16 cellular contexts compared by ENCODE assay signal in the genomic region with DNA sequence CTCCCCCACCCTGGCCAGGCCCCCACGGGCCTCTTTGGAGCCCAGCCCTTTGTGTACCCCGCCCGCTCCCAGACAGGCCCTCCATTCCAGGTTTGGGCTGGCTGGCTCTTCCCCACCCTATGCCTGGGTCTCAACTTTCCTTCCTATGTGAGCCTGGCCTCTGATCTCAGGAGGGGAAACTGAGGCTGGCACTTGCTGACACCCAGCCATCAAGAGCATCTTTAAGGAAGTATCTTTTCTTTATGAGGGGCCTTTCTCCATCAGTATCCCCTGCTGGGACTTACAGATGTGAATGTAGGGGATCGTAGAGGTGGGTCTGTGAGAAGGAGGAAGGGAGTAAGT. TPM values are rescaled to one million over a fixed set of nuclear protein-coding genes. Genes with fewer than 3 reads are reported as not detected.
DNase-seq lines count a peak whose midpoint lies in the region; TF ChIP-seq lines count a peak whose summit lies in the region.
"Had no signal": no experiment of that assay in that cellular context is flagged by ENCODE, and none has a peak within 500 bp of the region (broad histone marks: within the 10 kb centered on the region; RNA-seq: fewer than 3 reads in every experiment).

No MANE protein-coding gene starts in this region.

- H3K4me1 Mint-ChIP-seq in Calu3 (ENCODE audit: low read depth, unreplicated experiment) (peaks cover 90% of the 10 kb centered on the region), progenitor cell of endocrine pancreas (ENCODE audit: low read depth) (peaks cover 31% of the 10 kb centered on the region)
- H3K4me1 Mint-ChIP-seq in CD4-positive, alpha-beta memory T cell = no peaks in the 10 kb centered on the region

- H3K9me3 Mint-ChIP-seq in Calu3 (ENCODE audit: low read depth, unreplicated experiment) (no peaks in the 10 kb centered on the region), progenitor cell of endocrine pancreas (ENCODE audit: low read depth) (no peaks in the 10 kb centered on the region)
- H3K9me3 Mint-ChIP-seq in CD4-positive, alpha-beta memory T cell = no peaks in the 10 kb centered on the region
- H3K9me3 Mint-ChIP-seq: activated CD4-positive, alpha-beta memory T cell treated with anti-CD3 and anti-CD28 coated beads, Interleukin-2, amount 10 ng/mL, durations not matched to agents 7 days and 5 days had no signal

- intact Hi-C loops in Calu3 (cut with micrococcal nuclease; ENCODE audit: unreplicated experiment) = loop anchor here (2.0 to 5.0 kb wide), 2 partner anchors 13 to 36 kb away; a partner anchor contains a TSS
- intact Hi-C loops in CD4-positive, alpha-beta memory T cell (cut with micrococcal nuclease) = no loop called here

- peak overlapping the region; percentile 77 for H3K4me3 Mint-ChIP-seq in Calu3 (ENCODE audit: low read depth, unreplicated experiment)
- H3K4me3 Mint-ChIP-seq in progenitor cell of endocrine pancreas (ENCODE audit: low read depth) = no peak overlapping the region
- H3K4me3 Mint-ChIP-seq in CD4-positive, alpha-beta memory T cell = no peak overlapping the region
- H3K4me3 Mint-ChIP-seq: activated CD4-positive, alpha-beta memory T cell treated with anti-CD3 and anti-CD28 coated beads, Interleukin-2, amount 10 ng/mL, durations not matched to agents 7 days and 5 days had no signal

- no peaks in the 10 kb centered on the region for H3K9me3 ChIP-seq in esophagus (ENCODE audit: control insufficient read depth in 2 of 2, insufficient read depth in 1 of 2, low read depth in 1 of 2, low read length in 1 of 2)
- H3K9me3 ChIP-seq in CD4-positive, alpha-beta memory T cell (ENCODE audit: control insufficient read depth in 1 of 2, low read length in 2 of 2) = no peaks in the 10 kb centered on the region
- H3K9me3 ChIP-seq: ovary had no signal

- H3K27me3 Mint-ChIP-seq in Calu3 (ENCODE audit: unreplicated experiment) (no peaks in the 10 kb centered on the region), progenitor cell of endocrine pancreas (no peaks in the 10 kb centered on the region)
- no peaks in the 10 kb centered on the region for H3K27me3 Mint-ChIP-seq in CD4-positive, alpha-beta memory T cell

- WGBS in esophagus, 2 donors = 54 to 59% methylated on average over 4 of the region's 4 CpGs

- H3K36me3 ChIP-seq in esophagus (ENCODE audit: control insufficient read depth in 2 of 2, insufficient read depth in 2 of 2, low read length in 1 of 2) = peaks cover 0 to 7% of the 10 kb centered on the region in 2 donors
- H3K36me3 ChIP-seq in CD4-positive, alpha-beta memory T cell (ENCODE audit: insufficient read depth, low read length) = no peaks in the 10 kb centered on the region
- H3K36me3 ChIP-seq: ovary had no signal

- no peak for TF ChIP-seq POLR2A in erythroblast (IDR thresholded peaks at IDR 0.05; ENCODE audit: low read length)

- POLR2A ChIA-PET in RWPE1 (lab: Yijun Ruan, JAX; ENCODE audit: low non-redundant PET) = interaction anchor here (0.5 kb wide), 1 partner anchor 40 kb away, joined by 5 read pairs; no protein-coding TSS in a partner anchor
- POLR2A ChIA-PET in CD4-positive, alpha-beta memory T cell (lab: Charles Lee; ENCODE audit: partially characterized antibody) = no interaction called here

- H3K36me3 Mint-ChIP-seq in Calu3 (ENCODE audit: insufficient read depth, unreplicated experiment) (peaks cover 81% of the 10 kb centered on the region), progenitor cell of endocrine pancreas (ENCODE audit: insufficient read depth) (no peaks in the 10 kb centered on the region)
- no peaks in the 10 kb centered on the region for H3K36me3 Mint-ChIP-seq in CD4-positive, alpha-beta memory T cell

- TF ChIP-seq CTCF in Calu3 (IDR thresholded peaks at IDR 0.05; ENCODE audit: unreplicated experiment) = no peak
- TF ChIP-seq CTCF in RWPE1 (conservative IDR thresholded peaks at IDR 0.05; ENCODE audit: low read depth) = no peak
- TF ChIP-seq CTCF in progenitor cell of endocrine pancreas (IDR thresholded peaks at IDR 0.05; ENCODE audit: unreplicated experiment) = no peak

- H3K27me3 ChIP-seq in esophagus (ENCODE audit: control insufficient read depth in 1 of 2, insufficient read depth in 2 of 2, low read length in 2 of 2) = no peaks in the 10 kb centered on the region
- no peaks in the 10 kb centered on the region for H3K27me3 ChIP-seq in CD4-positive, alpha-beta memory T cell (ENCODE audit: insufficient read depth, low read length)
- H3K27me3 ChIP-seq: ovary had no signal

- H3K27ac Mint-ChIP-seq in Calu3 (ENCODE audit: unreplicated experiment) (peak overlapping the region; percentile 25), progenitor cell of endocrine pancreas (peak overlapping the region; percentile 98)
- H3K27ac Mint-ChIP-seq in CD4-positive, alpha-beta memory T cell = peak overlapping the region in 1 of 7 donors; percentile 19
- H3K27ac Mint-ChIP-seq: activated CD4-positive, alpha-beta memory T cell treated with anti-CD3 and anti-CD28 coated beads, Interleukin-2, amount 10 ng/mL, durations not matched to agents 7 days and 5 days had no signal

- CTCF ChIA-PET in Calu3 (lab: Charles Lee) (interaction anchor here (1.1 to 2.0 kb wide), 5 partner anchors 9 to 86 kb away, joined by 3 to 5 read pairs (median 4); a partner anchor contains a TSS), RWPE1 (lab: Yijun Ruan, JAX) (interaction anchor here (1.2 to 1.8 kb wide), 3 partner anchors 12 to 15 kb away, joined by 3 to 11 read pairs (median 5); a partner anchor contains a TSS)
- CTCF ChIA-PET in CD4-positive, alpha-beta memory T cell (lab: Charles Lee; ENCODE audit: partially characterized antibody) = interaction anchor here (2.4 kb wide), 1 partner anchor 13 kb away, joined by 7 read pairs; no protein-coding TSS in a partner anchor

- DNase-seq in Calu3 = no peak
- no peak for DNase-seq in RWPE1 (ENCODE audit: low spot score)
- no peak for DNase-seq in progenitor cell of endocrine pancreas (ENCODE audit: low spot score, unreplicated experiment)
- DNase-seq in CD4-positive, alpha-beta memory T cell = no peak
- DNase-seq in erythroblast (lab: John Stamatoyannopoulos, UW) = no peak
- no peak for DNase-seq in NCI-H226
- DNase-seq in Ammon's horn (ENCODE audit: low spot score) = no peak
- DNase-seq: activated CD4-positive, alpha-beta memory T cell treated with anti-CD3 and anti-CD28 coated beads, Interleukin-2, amount 10 ng/mL, durations not matched to agents 7 days and 5 days; activated effector memory CD4-positive, alpha-beta T cell treated with Interleukin-2 at 50 U/mL for 16 hours; NCI-H1930; NCI-H526 had no signal

- no TSS peak for BruUV-seq in Calu3 (replicated peaks; lab: Mats Ljungman, UMichigan)

- H3K27ac ChIP-seq in RWPE1 (peak overlapping the region; percentile 80), esophagus (ENCODE audit: low read depth in 2 of 2, low read length in 1 of 2) (peak overlapping the region; percentile 94 to 96)
- H3K27ac ChIP-seq in CD4-positive, alpha-beta memory T cell (ENCODE audit: low read depth, low read length) = no peak overlapping the region
- H3K27ac ChIP-seq: ovary had no signal

- peaks cover 6 to 16% of the 10 kb centered on the region in 2 donors for H3K4me1 ChIP-seq in esophagus (ENCODE audit: control insufficient read depth in 2 of 2, insufficient read depth in 2 of 2, low read length in 1 of 2)
- no peaks in the 10 kb centered on the region for H3K4me1 ChIP-seq in CD4-positive, alpha-beta memory T cell (ENCODE audit: insufficient read depth, low read length)

- H3K4me3 ChIP-seq in esophagus (ENCODE audit: low read depth in 1 of 2, low read length in 2 of 2) = peak overlapping the region in 1 of 2 donors; percentile 68
- no peak overlapping the region for H3K4me3 ChIP-seq in CD4-positive, alpha-beta memory T cell (ENCODE audit: low read length in 2 of 2)
- H3K4me3 ChIP-seq: ovary had no signal

RNA-seq across cellular contexts. Expression of a gene that starts 5.6 kb away (rescaled TPM):
- 24.9 and 42.4 TPM in 2 replicates for total RNA-seq in Calu3 (2022)
- polyA plus RNA-seq in esophagus = 10 to 100 TPM; 44.9 to 80.5 TPM
- 1.9 and 2.4 TPM in 2 replicates for total RNA-seq in progenitor cell of endocrine pancreas
- total RNA-seq in CD4-positive, alpha-beta memory T cell = not detected
- not detected for polyA plus RNA-seq in CD4-positive, alpha-beta memory T cell
- total RNA-seq: activated CD4-positive, alpha-beta memory T cell treated with anti-CD3 and anti-CD28 coated beads, Interleukin-2, amount 10 ng/mL, durations not matched to agents 7 days and 5 days; LHCN-M2 had no signal
- polyA plus RNA-seq: aorta had no signal

RNA-seq across cellular contexts. Expression of a gene that starts 14.0 kb away (rescaled TPM):
- 1.7 and 2.9 TPM in 2 replicates for total RNA-seq in Calu3 (2022)
- polyA plus RNA-seq in esophagus = 1 to 10 TPM; 7.9 to 9.5 TPM
- total RNA-seq in progenitor cell of endocrine pancreas = 0.20 TPM in 1 of 2 replicates, not detected in the other
- 100 to 1,000 TPM; 222 to 226 TPM for total RNA-seq in CD4-positive, alpha-beta memory T cell
- polyA plus RNA-seq in CD4-positive, alpha-beta memory T cell = 100 to 1,000 TPM in 1 of 2 donors, 10 to 100 TPM in 1; 63.4 to 213 TPM
- total RNA-seq: dermis blood vessel endothelial cell, LHCN-M2 had no signal

RNA-seq across cellular contexts. Expression of a gene that starts 14.4 kb away (rescaled TPM):
- total RNA-seq in Calu3 (2022) = 5.3 and 7.0 TPM in 2 replicates
- polyA plus RNA-seq in esophagus = 1 to 10 TPM; 1.8 to 2.5 TPM
- total RNA-seq in progenitor cell of endocrine pancreas = 14.7 and 16.7 TPM in 2 replicates
- under 1 TPM; 0.52 to 0.53 TPM for total RNA-seq in CD4-positive, alpha-beta memory T cell
- 1 to 10 TPM in 1 of 2 donors, under 1 TPM in 1; 0.68 to 2.4 TPM for polyA plus RNA-seq in CD4-positive, alpha-beta memory T cell

RNA-seq across cellular contexts. Expression of a gene that starts 34.1 kb away (rescaled TPM):
- total RNA-seq in Calu3 (2022) (121 and 129 TPM in 2 replicates), progenitor cell of endocrine pancreas (54.8 and 57.9 TPM in 2 replicates)
- 100 to 1,000 TPM; 116 to 186 TPM for polyA plus RNA-seq in esophagus
- total RNA-seq in CD4-positive, alpha-beta memory T cell = 10 to 100 TPM; 40.8 to 41.0 TPM
- polyA plus RNA-seq in CD4-positive, alpha-beta memory T cell = 10 to 100 TPM; 70.9 to 89.1 TPM

RNA-seq across cellular contexts. Expression of a gene that starts 34.2 kb away (rescaled TPM):
- 49.8 and 52.9 TPM in 2 replicates for total RNA-seq in Calu3 (2022)
- polyA plus RNA-seq in esophagus = 10 to 100 TPM; 28.0 to 28.5 TPM
- total RNA-seq in progenitor cell of endocrine pancreas = 58.6 and 59.0 TPM in 2 replicates
- total RNA-seq in CD4-positive, alpha-beta memory T cell = 10 to 100 TPM; 49.0 to 50.5 TPM
- 10 to 100 TPM; 17.5 to 21.4 TPM for polyA plus RNA-seq in CD4-positive, alpha-beta memory T cell

Comparison
In these comparisons a context has a peak if more than half of its experiments do, and no peak if none do; other contexts are left out.
1. RNA of a gene that starts 14.0 kb away (total RNA-seq): 222 to 226 TPM in CD4-positive, alpha-beta memory T cell; 1.7 to 2.9 TPM in Calu3 and 0.20 TPM in progenitor cell of endocrine pancreas; every median in the first group is over 10 times any median in the second.